Comparison of ENCODE assay signal across 25 cellular contexts in genomic region chr12:127886821-127887220, GRCh38.
"Had no signal": no experiment of that assay in that cellular context is flagged by ENCODE, and none has a peak within 500 bp of the region (broad histone marks: within the 10 kb centered on the region; RNA-seq: fewer than 3 reads in every experiment).

No MANE protein-coding gene starts in this region.

- H3K9me3 ChIP-seq: ovary, psoas muscle, right lobe of liver, sigmoid colon, suprapubic skin, testis, tibial artery, transverse colon, upper lobe of right lung, uterus had no signal

- H3K79me2 ChIP-seq: parathyroid adenoma had no signal

- H3K27me3 ChIP-seq: neural progenitor cell, ovary, right lobe of liver, sigmoid colon, stomach, suprapubic skin, testis, tibial artery, transverse colon, upper lobe of right lung, uterus had no signal

- H3K4me1 ChIP-seq: neural progenitor cell, parathyroid adenoma, psoas muscle, right lobe of liver, suprapubic skin, testis, transverse colon, upper lobe of right lung, uterus had no signal

- DNase-seq: natural killer cell; occipital lobe; ovary; posterior cingulate gyrus; psoas muscle; right cardiac atrium; right lobe of liver; sigmoid colon; small intestine; stimulated activated CD4-positive, alpha-beta T cell treated with anti-CD3 and anti-CD28 coated beads, Interleukin-15, amount 100 ng/mL, for 24 hours; stimulated activated CD4-positive, alpha-beta T cell treated with anti-CD3 and anti-CD28 coated beads, Interleukin-2, amount 100 ng/mL, for 24 hours; stimulated activated CD4-positive, alpha-beta T cell treated with anti-CD3 and anti-CD28 coated beads, Interleukin-2, amount 100 ng/mL, for 48 hours; stimulated activated CD4-positive, alpha-beta T cell treated with anti-CD3 and anti-CD28 coated beads, Interleukin-4, amount 100 ng/mL, for 24 hours; stimulated activated naive B cell treated with anti-CD40 and anti-IgM and Interleukin-4, amounts not matched to agents 10 μg/mL and 1 μg/mL and 100 μg/mL, for 72 hours; stimulated activated naive CD4-positive, alpha-beta T cell treated with Interleukin-2 at 50 U/mL for 16 hours; stomach; testis; tibial artery; transverse colon; upper lobe of right lung; uterus had no signal

- H3K4me3 ChIP-seq: neural progenitor cell, ovary, psoas muscle, right lobe of liver, sigmoid colon, stomach, suprapubic skin, testis, tibial artery, transverse colon, upper lobe of right lung, uterus had no signal

- H3K27ac ChIP-seq: neural progenitor cell, ovary, parathyroid adenoma, psoas muscle, right lobe of liver, sigmoid colon, stomach, suprapubic skin, testis, tibial artery, transverse colon, upper lobe of right lung, uterus had no signal

- H3K36me3 ChIP-seq: neural progenitor cell, ovary, right lobe of liver, sigmoid colon, stomach, suprapubic skin, tibial artery, transverse colon, upper lobe of right lung, uterus had no signal

- H3K4me2 ChIP-seq: neural progenitor cell had no signal

- H3K9ac ChIP-seq: neural progenitor cell, parathyroid adenoma had no signal

- ATAC-seq: natural killer cell; psoas muscle; right cardiac atrium; right lobe of liver; stimulated activated effector memory CD8-positive, alpha-beta T cell treated with anti-CD3 and anti-CD28 coated beads, Interleukin-12 subunit alpha, Interleukin-12 subunit beta, amount 100 ng/mL, for 72 hours; stimulated activated naive B cell treated with anti-CD40 and anti-IgM and Interleukin-4, amounts not matched to agents 10 μg/mL and 1 μg/mL and 100 μg/mL, for 72 hours; upper lobe of right lung had no signal
